8 cellular contexts compared by ENCODE assay signal in the genomic region with DNA sequence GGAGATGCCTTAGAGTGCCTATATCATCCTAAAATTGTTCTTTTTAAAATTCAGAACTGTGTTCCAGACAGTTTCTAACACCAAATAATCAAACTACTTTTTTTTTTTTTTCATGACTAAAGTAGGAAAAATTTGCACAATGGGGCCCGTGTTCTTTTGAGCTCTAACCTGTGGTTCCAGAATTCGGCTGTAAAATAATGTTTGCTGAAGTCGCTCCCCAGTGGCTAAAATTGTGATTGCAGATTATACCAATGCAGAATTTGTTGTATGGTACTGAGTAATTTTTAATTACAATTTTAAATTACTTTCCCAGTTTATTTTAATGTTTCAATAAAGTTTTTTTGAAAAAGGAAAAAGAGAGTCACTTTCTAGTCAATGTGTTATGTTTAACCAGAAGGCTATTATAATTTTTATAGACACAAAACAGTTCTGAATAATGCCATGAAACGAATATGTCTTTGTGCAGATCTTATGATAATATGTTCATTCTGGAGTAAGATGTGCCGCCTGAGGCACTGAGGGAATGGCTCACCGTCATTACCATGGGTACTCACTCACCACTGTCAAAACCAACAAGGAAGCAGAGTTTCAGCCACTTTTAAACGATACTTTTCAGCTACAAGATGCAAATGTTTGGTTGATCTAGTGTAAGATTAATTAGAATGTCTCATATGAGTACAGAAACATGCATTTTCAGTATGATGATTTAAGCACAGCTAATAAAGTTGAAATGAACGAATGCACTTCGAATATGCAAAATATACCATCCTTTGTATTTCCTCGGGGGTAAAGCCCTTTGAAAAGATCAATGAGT.
DNase-seq lines count a peak whose midpoint lies in the region; ATAC-seq lines count a peak whose summit lies in the region.

No MANE protein-coding gene starts in this region.

- ATAC-seq in GM21381 (IDR thresholded peaks at IDR 0.05; ENCODE audit: unreplicated experiment) (no peak), HG02588 (IDR thresholded peaks at IDR 0.05; ENCODE audit: unreplicated experiment) (no peak)

- H3K9ac ChIP-seq in trophoblast cell (ENCODE audit: low read length): no peak overlapping the region

- H3K14ac ChIP-seq in trophoblast cell (ENCODE audit: low read length): no peak overlapping the region

- no peak overlapping the region for H2AK5ac ChIP-seq in trophoblast cell (ENCODE audit: low read length)

- H3K4me1 ChIP-seq in trophoblast cell (ENCODE audit: control insufficient read depth in 1 of 2, insufficient read depth in 2 of 2, low read length in 2 of 2): peaks cover 0 to 6% of the 10 kb centered on the region in 2 experiments

- H4K91ac ChIP-seq in trophoblast cell (ENCODE audit: low read depth, low read length): no peak overlapping the region

- no peak overlapping the region for H4K8ac ChIP-seq in trophoblast cell (ENCODE audit: low read depth, low read length)

- H3K36me3 ChIP-seq in trophoblast cell (ENCODE audit: control insufficient read depth in 1 of 2, insufficient read depth in 2 of 2, low read length in 2 of 2): no peaks in the 10 kb centered on the region

- no peaks in the 10 kb centered on the region for H3K27me3 ChIP-seq in trophoblast cell (ENCODE audit: insufficient read depth, low read length)

- no peak overlapping the region for H4K12ac ChIP-seq in trophoblast cell (ENCODE audit: low read depth, low read length)

- H2BK12ac ChIP-seq in trophoblast cell (ENCODE audit: low read length): no peak overlapping the region

- H3K23ac ChIP-seq in trophoblast cell (ENCODE audit: low read length): no peak overlapping the region

- H3K18ac ChIP-seq in trophoblast cell (ENCODE audit: low read length): no peak overlapping the region

- no peak overlapping the region for H3K27ac ChIP-seq in trophoblast cell (ENCODE audit: low read depth, low read length)

- DNase-seq in activated T-cell treated with anti-CD3 and anti-CD28 coated beads for 4 hours (peak; percentile 21), NCI-H526 treated with DMSO at 0.1 percent for 48 hours (lab: John Stamatoyannopoulos, UW) (peak; percentile 14), T47D (ENCODE audit: low read depth in 1 of 2, low spot score in 1 of 2) (peak; percentile 28 to 65), trophoblast cell (peak; percentile 7 to 69)
- no peak for DNase-seq in activated T-cell treated with anti-CD3 and anti-CD28 coated beads, Interleukin-2, amount 50 U/mL, for 1 hour
- DNase-seq in effector CD4-positive, alpha-beta T cell: no peak

- no peak overlapping the region for H3K4me3 ChIP-seq in trophoblast cell (ENCODE audit: low read depth, low read length)

- H3K4me2 ChIP-seq in trophoblast cell (ENCODE audit: low read length): no peak overlapping the region

- H3K9me3 ChIP-seq in trophoblast cell (ENCODE audit: insufficient read depth, low read depth, low read length): peaks cover 3% of the 10 kb centered on the region

- no peak overlapping the region for H2AFZ ChIP-seq in trophoblast cell (ENCODE audit: insufficient read depth, low read length, poor library complexity)

- H2BK5ac ChIP-seq in trophoblast cell (ENCODE audit: low read depth, low read length, poor library complexity): no peak overlapping the region

- H2BK120ac ChIP-seq in trophoblast cell (ENCODE audit: insufficient read depth, low read length, poor library complexity): no peak overlapping the region

- peaks cover 2% of the 10 kb centered on the region for H3K79me1 ChIP-seq in trophoblast cell (ENCODE audit: low read length)

- no peak overlapping the region for H3K4ac ChIP-seq in trophoblast cell (ENCODE audit: low read depth, low read length)

- H3K79me2 ChIP-seq in trophoblast cell (ENCODE audit: control insufficient read depth, insufficient read depth, low read length, poor library complexity): no peaks in the 10 kb centered on the region

- in situ Hi-C loops in T47D (cut with HindIII; ENCODE audit: low pct_unique_long_range_greater_than_20kb, low sequenced_read_pairs): no loop called here

- no CpG with 5 or more reads among the region's 10 CpGs for WGBS in trophoblast cell (ENCODE audit: extremely low coverage, insufficient coverage, insufficient read length)

Comparison
In these comparisons a context has a peak if more than half of its experiments do, and no peak if none do; other contexts are left out.
1. DNase-seq: peak in activated T-cell treated with anti-CD3 and anti-CD28 coated beads for 4 hours (single experiment), NCI-H526 treated with DMSO at 0.1 percent for 48 hours (single experiment), T47D (2 of 2) and trophoblast cell (2 of 2); none in activated T-cell treated with anti-CD3 and anti-CD28 coated beads, Interleukin-2, amount 50 U/mL, for 1 hour (single experiment) and effector CD4-positive, alpha-beta T cell (single experiment).